In the genomic region with DNA sequence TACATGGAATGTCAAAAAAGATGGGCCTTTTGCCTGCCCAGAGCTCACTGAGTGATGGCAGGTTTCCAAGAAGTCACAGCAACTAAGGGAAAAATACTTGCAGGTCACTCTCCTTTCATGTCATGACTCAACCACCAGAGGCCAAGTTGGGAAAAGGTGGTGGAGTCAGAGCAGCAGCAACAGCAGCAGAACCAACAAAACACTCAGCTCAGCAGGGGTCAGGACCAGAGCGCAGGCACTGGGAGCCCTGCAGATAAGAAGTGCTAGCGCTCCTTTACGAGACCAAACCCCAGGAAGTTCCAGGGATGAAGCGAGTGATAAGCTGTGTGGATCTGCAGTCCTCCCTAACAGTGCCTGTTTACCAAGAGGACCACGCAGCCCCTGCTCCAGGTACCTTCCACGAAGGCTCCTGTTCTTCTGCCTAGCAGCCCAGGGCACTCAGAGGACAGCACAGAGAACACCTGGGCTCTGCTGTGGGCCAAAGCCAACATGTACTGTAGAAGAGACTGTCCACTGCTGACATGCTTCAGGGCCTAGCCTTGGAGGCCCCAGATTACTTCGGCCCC, we compare ENCODE assay signal across 11 cellular contexts. TPM values are rescaled to one million over a fixed set of nuclear protein-coding genes. Genes with fewer than 3 reads are reported as not detected.
A peak's percentile ranks its signal among the peaks of the same experiment; 100 is the strongest.
DNase-seq lines count a peak whose midpoint lies in the region; ATAC-seq, FAIRE-seq and TF ChIP-seq lines count a peak whose summit lies in the region.
"Had no signal": no experiment of that assay in that cellular context is flagged by ENCODE, and none has a peak within 500 bp of the region (broad histone marks: within the 10 kb centered on the region; RNA-seq: fewer than 3 reads in every experiment).

No MANE protein-coding gene starts in this region.

- POLR2A ChIA-PET in A549 (lab: Yijun Ruan, JAX): no interaction called here
- POLR2A ChIA-PET in WTC11 (lab: Charles Lee): interaction anchor here (0.5 kb wide), 1 partner anchor 579 kb away, joined by 4 read pairs; no protein-coding TSS in a partner anchor

- H3K27ac Mint-ChIP-seq in HFFc6 (peak overlapping the region; percentile 71), WTC11 (peak overlapping the region; percentile 11; the same call in 1 of the 2 replicates)

- H3K4me2 ChIP-seq in A549: peak overlapping the region; percentile 43; the same call in 2 of the 3 replicates

- no peak for TF ChIP-seq EP300 in A549 (IDR thresholded peaks at IDR 0.05)

- H3K27me3 Mint-ChIP-seq in HFFc6 (ENCODE audit: insufficient read depth) (no peaks in the 10 kb centered on the region; the same call in 1 of the 2 replicates), WTC11 (ENCODE audit: low read depth) (no peaks in the 10 kb centered on the region)
- H3K27me3 Mint-ChIP-seq: CD4-positive, CD25-positive, alpha-beta regulatory T cell had no signal

- DNase-seq in A549 (ENCODE audit: low read depth in 1 of 2, low spot score in 1 of 2): peak; percentile 55 to 59
- peak; percentile 72 for DNase-seq in HFFc6
- no peak for DNase-seq in WTC11 (ENCODE audit: low spot score)
- peak; percentile 37 for DNase-seq in hepatic stellate cell (ENCODE audit: low spot score)
- DNase-seq in activated CD4-positive, alpha-beta T cell treated with anti-CD3 and anti-CD28 coated beads for 4 hours: no peak
- DNase-seq in NCI-H187 (lab: John Stamatoyannopoulos, UW): no peak
- DNase-seq: CD4-positive, CD25-positive, alpha-beta regulatory T cell; Peyer's patch had no signal

- peaks cover 16% of the 10 kb centered on the region for H3K4me1 ChIP-seq in A549
- H3K4me1 ChIP-seq: Peyer's patch had no signal

- no peaks in the 10 kb centered on the region for H3K9me3 ChIP-seq in A549
- H3K9me3 ChIP-seq: Peyer's patch had no signal

- H3K27ac ChIP-seq in A549: peak overlapping the region; percentile 33 to 67; a peak in 4 of 6 replicates
- H3K27ac ChIP-seq: HL-60, Peyer's patch had no signal

- H3K4me3 ChIP-seq in A549: no peak overlapping the region
- H3K4me3 ChIP-seq: Peyer's patch had no signal

- H3K36me3 Mint-ChIP-seq in HFFc6 (ENCODE audit: low read depth) (peaks cover 13% of the 10 kb centered on the region; the same call in 1 of the 2 replicates), WTC11 (peaks cover 35% of the 10 kb centered on the region)
- H3K36me3 Mint-ChIP-seq: CD4-positive, CD25-positive, alpha-beta regulatory T cell had no signal

- TF ChIP-seq RAD21 in A549 (conservative IDR thresholded peaks at IDR 0.05 in 1 of 2, IDR thresholded peaks at IDR 0.05 in 1 of 2): no peak

- H3K4me1 Mint-ChIP-seq in HFFc6 (ENCODE audit: low read depth) (peaks cover 35% of the 10 kb centered on the region), WTC11 (no peaks in the 10 kb centered on the region)
- H3K4me1 Mint-ChIP-seq: CD4-positive, CD25-positive, alpha-beta regulatory T cell had no signal

- H3K9me3 Mint-ChIP-seq in HFFc6: no peaks in the 10 kb centered on the region
- H3K9me3 Mint-ChIP-seq in WTC11: no peaks in the 10 kb centered on the region
- H3K9me3 Mint-ChIP-seq: CD4-positive, CD25-positive, alpha-beta regulatory T cell had no signal

- no peak for TF ChIP-seq CTCF in A549 (IDR thresholded peaks at IDR 0.05)
- TF ChIP-seq CTCF in HFFc6 (IDR thresholded peaks at IDR 0.05): peak; percentile 19; the same call in 1 of the 2 replicates
- no peak for TF ChIP-seq CTCF in WTC11 (IDR thresholded peaks at IDR 0.05)

- 68% methylated on average over 7 of the region's 7 CpGs for WGBS in A549 (ENCODE audit: missing lambda C conversion rate)

- CTCF ChIA-PET in A549 (lab: Yijun Ruan, JAX) (interaction anchor here (1.0 to 1.6 kb wide), 3 partner anchors 76 to 127 kb away, joined by 3 to 7 read pairs (median 6); no protein-coding TSS in a partner anchor), WTC11 (lab: Charles Lee) (interaction anchor here (1.2 kb wide), 1 partner anchor 125 kb away, joined by 5 read pairs; no protein-coding TSS in a partner anchor)

- no peak overlapping the region for H3K4me3 Mint-ChIP-seq in HFFc6
- no peak overlapping the region for H3K4me3 Mint-ChIP-seq in WTC11
- H3K4me3 Mint-ChIP-seq: CD4-positive, CD25-positive, alpha-beta regulatory T cell had no signal

- ATAC-seq in A549 (peak; percentile 55 to 76), WTC11 (no peak), HG02763 (IDR thresholded peaks at IDR 0.05; ENCODE audit: unreplicated experiment) (no peak), HG02852 (IDR thresholded peaks at IDR 0.05; ENCODE audit: unreplicated experiment) (no peak)

- TF ChIP-seq POLR2A in A549 (IDR thresholded peaks at IDR 0.05; ENCODE audit: low read length): no peak

- no peak for FAIRE-seq in A549 (lab: Jason Lieb, UNC)

TF ChIP-seq in A549, 52 proteins besides CTCF, POLR2A, EP300 and RAD21:
- no peak for TF ChIP-seq POLR2AphosphoS2 (conservative IDR thresholded peaks at IDR 0.05; ENCODE audit: low read length)
- TF ChIP-seq RCOR1 (IDR thresholded peaks at IDR 0.05; ENCODE audit: low read depth, low read length): no peak
- no peak for TF ChIP-seq ZFP36 (IDR thresholded peaks at IDR 0.05; ENCODE audit: borderline replicate concordance, partially characterized antibody)
- TF ChIP-seq NR3C1 (IDR thresholded peaks at IDR 0.05): no peak

TF ChIP-seq in WTC11, 78 proteins besides CTCF, POLR2A, EP300 and RAD21:
- no peak for TF ChIP-seq NR1H2 (CRISPR knock-in tag; IDR thresholded peaks at IDR 0.05)
- TF ChIP-seq, protein P1, sequence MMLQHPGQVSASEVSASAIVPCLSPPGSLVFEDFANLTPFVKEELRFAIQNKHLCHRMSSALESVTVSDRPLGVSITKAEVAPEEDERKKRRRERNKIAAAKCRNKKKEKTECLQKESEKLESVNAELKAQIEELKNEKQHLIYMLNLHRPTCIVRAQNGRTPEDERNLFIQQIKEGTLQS (CRISPR knock-in tag; conservative IDR thresholded peaks at IDR 0.05): no peak
- no peak for TF ChIP-seq HMGA2 (CRISPR knock-in tag; IDR thresholded peaks at IDR 0.05)

RNA-seq across cellular contexts. Expression of a gene that starts 26.0 kb away (rescaled TPM):
- polyA plus RNA-seq in A549 (2011; rRNA removed): 9.4 and 9.8 TPM in 2 replicates
- polyA plus RNA-seq in A549 (2012; cell fraction: cytosol; rRNA removed): 19.3 and 25.2 TPM in 2 replicates
- polyA plus RNA-seq in A549 (2012; cell fraction: nucleus; rRNA removed): 20.5 and 22.4 TPM in 2 replicates
- 13.8 to 14.9 TPM (median 14.1 TPM) in 3 replicates for polyA plus RNA-seq in A549 (2017; fragmentation: RNase III; extraction: RNeasy Plus Mini Kit Qiagen cat#74134 plus additional on column Dnase treatment)
- polyA minus RNA-seq in A549 (2011; rRNA and poly(A)+ RNA removed): 21.6 and 23.1 TPM in 2 replicates
- total RNA-seq in HFFc6 (2021; fragmentation: NEBNext Ultra II Directional; extraction: Animal tissue kit (Norgen Biotek cat#: 25700)): 10 to 100 TPM; 11.0 to 21.3 (median 20.5) TPM
- 31.3 to 36.2 TPM (median 34.9 TPM) in 3 replicates for total RNA-seq in WTC11 (2021)

Comparison
In these comparisons a context has a peak if more than half of its experiments do, and no peak if none do; other contexts are left out.
1. ATAC-seq: peak in A549 (2 of 2); none in WTC11 (single experiment), HG02763 (single experiment) and HG02852 (single experiment).
2. DNase-seq: peak in A549 (2 of 2), HFFc6 (single experiment) and hepatic stellate cell (single experiment); none in WTC11 (single experiment), activated CD4-positive, alpha-beta T cell treated with anti-CD3 and anti-CD28 coated beads for 4 hours (0 of 2) and NCI-H187 (0 of 2).